In genomic region chr12:113135178-113136127, GRCh38 we compare ENCODE assay signal across 9 cellular contexts. TPM values are rescaled to one million over a fixed set of nuclear protein-coding genes. Genes with fewer than 3 reads are reported as not detected.
DNase-seq lines count a peak whose midpoint lies in the region.
"Had no signal": no experiment of that assay in that cellular context is flagged by ENCODE, and none has a peak within 500 bp of the region (broad histone marks: within the 10 kb centered on the region; RNA-seq: fewer than 3 reads in every experiment).

Gene RASAL1 (minus strand): TSS chr12:113135761. CDS start chr12:113135462, 299 bp downstream.

- H3K4me1 Mint-ChIP-seq in activated naive CD8-positive, alpha-beta T cell treated with anti-CD3 and anti-CD28 coated beads for 36 hours = peaks cover 16% of the 10 kb centered on the region

- peak within 1 kb of the TSS; percentile 77 for H3K27ac Mint-ChIP-seq in activated naive CD8-positive, alpha-beta T cell treated with anti-CD3 and anti-CD28 coated beads for 36 hours

- peaks cover 3% of the 10 kb centered on the region; the same call in 1 of the 2 replicates for H3K4me1 ChIP-seq in HUES48 (ENCODE audit: control insufficient read depth, insufficient read depth, low read length)

- no peaks in the 10 kb centered on the region for H3K9me3 Mint-ChIP-seq in activated naive CD8-positive, alpha-beta T cell treated with anti-CD3 and anti-CD28 coated beads for 36 hours

- no peaks in the 10 kb centered on the region for H3K36me3 Mint-ChIP-seq in activated naive CD8-positive, alpha-beta T cell treated with anti-CD3 and anti-CD28 coated beads for 36 hours

- peak within 1 kb of the TSS; percentile 72 for H3K4me3 Mint-ChIP-seq in activated naive CD8-positive, alpha-beta T cell treated with anti-CD3 and anti-CD28 coated beads for 36 hours

- H3K27me3 ChIP-seq in HUES48 (ENCODE audit: control insufficient read depth, insufficient read depth, low read length) (peaks cover 20% of the 10 kb centered on the region), MG63 (no peaks in the 10 kb centered on the region)

- peak within 1 kb of the TSS; percentile 73 for H3K4me3 ChIP-seq in HUES48 (ENCODE audit: low read depth, low read length)
- no peak within 1 kb of the TSS for H3K4me3 ChIP-seq in MG63

- H3K27me3 Mint-ChIP-seq in activated naive CD8-positive, alpha-beta T cell treated with anti-CD3 and anti-CD28 coated beads for 36 hours = peaks cover 19% of the 10 kb centered on the region

- DNase-seq in COLO668 (lab: John Stamatoyannopoulos, UW; ENCODE audit: unreplicated experiment) (peak; percentile 95), SW480 (ENCODE audit: low spot score) (peak; percentile 83), kidney tubule cell (ENCODE audit: low spot score) (peak; percentile 80), putamen (ENCODE audit: low spot score) (no peak), MG63 (no peak)
- peak; percentile 88 for DNase-seq in activated naive CD8-positive, alpha-beta T cell treated with anti-CD3 and anti-CD28 coated beads for 36 hours
- DNase-seq in stimulated activated CD8-positive, alpha-beta memory T cell treated with anti-CD3 and anti-CD28 coated beads, Interleukin-15, amount 100 ng/mL, for 1 hour (ENCODE audit: low read depth) = peak; percentile 37

- H3K36me3 ChIP-seq in HUES48 (ENCODE audit: control insufficient read depth, insufficient read depth, low read length) = no peaks in the 10 kb centered on the region
- no peaks in the 10 kb centered on the region for H3K36me3 ChIP-seq in MG63

- no peak within 1 kb of the TSS for H3K27ac ChIP-seq in HUES48 (ENCODE audit: low read depth, low read length)

- H3K9me3 ChIP-seq in HUES48 (ENCODE audit: control insufficient read depth, insufficient read depth, low read length) (no peaks in the 10 kb centered on the region), MG63 (no peaks in the 10 kb centered on the region)

- no peak within 1 kb of the TSS for H3K9ac ChIP-seq in HUES48 (ENCODE audit: low read depth, low read length)

RNA-seq across cellular contexts. Expression of gene RASAL1, which starts in this region (rescaled TPM):
- 1 to 10 TPM; 1.3 to 1.9 TPM for total RNA-seq in activated naive CD8-positive, alpha-beta T cell treated with anti-CD3 and anti-CD28 coated beads for 36 hours
- not detected in 2 replicates for total RNA-seq in MG63 (2014; rRNA removed; shearing (Covaris generic); ENCODE audit: low replicate concordance)
- total RNA-seq: pulmonary artery endothelial cell had no signal

Comparison
In these comparisons a context has a peak if more than half of its experiments do, and no peak if none do; other contexts are left out.
1. DNase-seq: peak in COLO668 (single experiment), SW480 (single experiment), activated naive CD8-positive, alpha-beta T cell treated with anti-CD3 and anti-CD28 coated beads for 36 hours (single experiment), kidney tubule cell (single experiment) and stimulated activated CD8-positive, alpha-beta memory T cell treated with anti-CD3 and anti-CD28 coated beads, Interleukin-15, amount 100 ng/mL, for 1 hour (single experiment); none in putamen (single experiment) and MG63 (single experiment).